ENCODE assay signal across 1 cellular context in the genomic region with DNA sequence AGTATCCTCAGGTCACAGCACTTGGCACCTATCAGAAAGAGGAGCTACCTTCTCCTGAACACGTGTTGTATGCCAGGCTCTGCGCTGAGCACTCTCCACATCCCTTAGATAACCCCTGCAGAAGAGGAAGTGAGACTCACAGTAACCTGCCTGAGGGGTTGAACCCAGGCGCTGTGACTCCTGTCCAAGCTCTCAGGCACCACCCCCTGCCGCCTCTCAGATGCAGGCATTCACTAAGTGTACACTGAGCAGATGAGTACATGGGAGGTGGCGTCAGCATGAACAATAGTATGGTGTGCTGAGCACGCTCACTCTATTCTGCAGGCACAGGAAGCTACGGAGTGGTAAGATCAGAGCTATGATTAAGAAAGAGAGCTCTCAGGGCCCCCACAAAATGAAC.
TF ChIP-seq lines count a peak whose summit lies in the region.

No MANE protein-coding gene starts in this region.

TF ChIP-seq in HepG2, 621 proteins besides CTCF, POLR2A, EP300 and RAD21 (continued from another document):
- TF ChIP-seq, protein P1, sequence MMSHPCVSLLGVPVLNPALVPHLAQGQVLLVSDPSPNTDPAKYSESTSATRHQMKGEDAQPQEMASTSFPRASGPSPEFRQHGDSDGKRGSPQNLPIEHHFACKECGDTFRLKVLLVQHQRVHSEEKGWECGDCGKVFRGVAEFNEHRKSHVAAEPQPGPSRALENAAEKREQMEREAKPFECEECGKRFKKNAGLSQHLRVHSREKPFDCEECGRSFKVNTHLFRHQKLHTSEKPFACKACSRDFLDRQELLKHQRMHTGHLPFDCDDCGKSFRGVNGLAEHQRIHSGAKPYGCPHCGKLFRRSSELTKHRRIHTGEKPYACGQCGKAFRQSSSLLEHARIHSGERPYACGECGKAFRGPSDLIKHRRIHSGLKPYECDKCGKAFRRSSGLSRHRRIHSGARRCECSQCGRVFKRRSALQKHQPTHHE (CRISPR knock-in tag; IDR thresholded peaks at IDR 0.05; ENCODE audit: borderline replicate concordance) = no peak
- TF ChIP-seq, protein P2, sequence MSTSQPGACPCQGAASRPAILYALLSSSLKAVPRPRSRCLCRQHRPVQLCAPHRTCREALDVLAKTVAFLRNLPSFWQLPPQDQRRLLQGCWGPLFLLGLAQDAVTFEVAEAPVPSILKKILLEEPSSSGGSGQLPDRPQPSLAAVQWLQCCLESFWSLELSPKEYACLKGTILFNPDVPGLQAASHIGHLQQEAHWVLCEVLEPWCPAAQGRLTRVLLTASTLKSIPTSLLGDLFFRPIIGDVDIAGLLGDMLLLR (CRISPR knock-in tag; IDR thresholded peaks at IDR 0.05) = no peak
- TF ChIP-seq AKAP8 (CRISPR knock-in tag; IDR thresholded peaks at IDR 0.05) (no peak), IKZF1 (IDR thresholded peaks at IDR 0.05) (no peak)
- TF ChIP-seq, protein P3, sequence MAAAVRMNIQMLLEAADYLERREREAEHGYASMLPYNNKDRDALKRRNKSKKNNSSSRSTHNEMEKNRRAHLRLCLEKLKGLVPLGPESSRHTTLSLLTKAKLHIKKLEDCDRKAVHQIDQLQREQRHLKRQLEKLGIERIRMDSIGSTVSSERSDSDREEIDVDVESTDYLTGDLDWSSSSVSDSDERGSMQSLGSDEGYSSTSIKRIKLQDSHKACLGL (CRISPR knock-in tag; IDR thresholded peaks at IDR 0.05) = no peak
